ENCODE assay signal across 8 cellular contexts in genomic region chr15:25862087-25862468, GRCh38. TPM values are rescaled to one million over a fixed set of nuclear protein-coding genes. Genes with fewer than 3 reads are reported as not detected.
A peak's percentile ranks its signal among the peaks of the same experiment; 100 is the strongest.
DNase-seq lines count a peak whose midpoint lies in the region; ATAC-seq and TF ChIP-seq lines count a peak whose summit lies in the region.

No MANE protein-coding gene starts in this region.

- peak; percentile 32 for DNase-seq in GM04504 (ENCODE audit: low read depth)
- DNase-seq in activated CD8-positive, alpha-beta T cell treated with anti-CD3 and anti-CD28 coated beads for 36 hours, result peak; percentile 26
- no peak for DNase-seq in left ventricle myocardium superior
- DNase-seq in sciatic nerve (ENCODE audit: low spot score), result no peak
- no peak for DNase-seq in NOMO-1 treated with dmso at 0.1 percent for 144 hours (lab: John Stamatoyannopoulos, UW; ENCODE audit: unreplicated experiment)
- no peak for DNase-seq in DMS114 treated with DMSO at 0.1 percent for 48 hours (lab: John Stamatoyannopoulos, UW; ENCODE audit: unreplicated experiment)
- DNase-seq in posterior vena cava (ENCODE audit: low spot score), result no peak
- no peak for DNase-seq in DMS 273 (lab: John Stamatoyannopoulos, UW; ENCODE audit: unreplicated experiment)

- no peaks in the 10 kb centered on the region for H3K27me3 Mint-ChIP-seq in activated CD8-positive, alpha-beta T cell treated with anti-CD3 and anti-CD28 coated beads for 36 hours

- H3K36me3 Mint-ChIP-seq in activated CD8-positive, alpha-beta T cell treated with anti-CD3 and anti-CD28 coated beads for 36 hours (ENCODE audit: low read depth), result peaks cover 29% of the 10 kb centered on the region

- H3K27ac Mint-ChIP-seq in activated CD8-positive, alpha-beta T cell treated with anti-CD3 and anti-CD28 coated beads for 36 hours, result peak overlapping the region; percentile 92

- intact Hi-C loops in activated CD8-positive, alpha-beta T cell treated with anti-CD3 and anti-CD28 coated beads for 36 hours (cut with micrococcal nuclease), result loop anchor here (5.0 kb wide), 1 partner anchor 45 kb away; no protein-coding TSS in a partner anchor
- intact Hi-C loops in left ventricle myocardium superior (cut with micrococcal nuclease), result no loop called here
- intact Hi-C loops in sciatic nerve (cut with DNase I), result no loop called here
- intact Hi-C loops in posterior vena cava (cut with DNase I), result no loop called here

- peak overlapping the region; percentile 91 for H3K4me3 Mint-ChIP-seq in activated CD8-positive, alpha-beta T cell treated with anti-CD3 and anti-CD28 coated beads for 36 hours

- POLR2A ChIA-PET in activated CD8-positive, alpha-beta T cell treated with anti-CD3 and anti-CD28 coated beads for 36 hours (lab: Charles Lee), result interaction anchor here (0.7 to 3.8 kb wide), 5 partner anchors 9 to 214 kb away, joined by 3 to 26 read pairs (median 11); no protein-coding TSS in a partner anchor

- CTCF ChIA-PET in activated CD8-positive, alpha-beta T cell treated with anti-CD3 and anti-CD28 coated beads for 36 hours (lab: Charles Lee), result interaction anchor here (1.0 to 4.5 kb wide), 4 partner anchors 11 to 79 kb away, joined by 3 to 16 read pairs (median 9); no protein-coding TSS in a partner anchor

- H3K4me1 Mint-ChIP-seq in activated CD8-positive, alpha-beta T cell treated with anti-CD3 and anti-CD28 coated beads for 36 hours (ENCODE audit: low read depth), result peaks cover 33% of the 10 kb centered on the region

- ATAC-seq in activated CD8-positive, alpha-beta T cell treated with anti-CD3 and anti-CD28 coated beads for 36 hours, result peak; percentile 15
- ATAC-seq in left ventricle myocardium superior (peak; percentile 15), sciatic nerve (peak; percentile 6)

- TF ChIP-seq CTCF in activated CD8-positive, alpha-beta T cell treated with anti-CD3 and anti-CD28 coated beads for 36 hours (IDR thresholded peaks at IDR 0.05), result no peak

- no peaks in the 10 kb centered on the region for H3K9me3 Mint-ChIP-seq in activated CD8-positive, alpha-beta T cell treated with anti-CD3 and anti-CD28 coated beads for 36 hours

RNA-seq across cellular contexts. Expression of gene ATP10A, which starts 1.0 kb away (rescaled TPM):
- 10 to 100 TPM; 17.8 to 21.0 TPM for total RNA-seq in activated CD8-positive, alpha-beta T cell treated with anti-CD3 and anti-CD28 coated beads for 36 hours
- total RNA-seq in left ventricle myocardium superior (1.2 TPM), sciatic nerve (5.7 TPM), posterior vena cava (10 to 100 TPM; 18.7 to 21.5 TPM)

Comparison
In these comparisons a context has a peak if more than half of its experiments do, and no peak if none do; other contexts are left out.
1. DNase-seq: peak in GM04504 (single experiment) and activated CD8-positive, alpha-beta T cell treated with anti-CD3 and anti-CD28 coated beads for 36 hours (single experiment); none in left ventricle myocardium superior (single experiment), sciatic nerve (single experiment), NOMO-1 treated with dmso at 0.1 percent for 144 hours (single experiment), DMS114 treated with DMSO at 0.1 percent for 48 hours (single experiment), posterior vena cava (single experiment) and DMS 273 (single experiment).
2. Peak in every context shown above with its lines, with median percentiles within 50 percentile points of each other: ATAC-seq.